1 cellular context compared by ENCODE assay signal in the genomic region with DNA sequence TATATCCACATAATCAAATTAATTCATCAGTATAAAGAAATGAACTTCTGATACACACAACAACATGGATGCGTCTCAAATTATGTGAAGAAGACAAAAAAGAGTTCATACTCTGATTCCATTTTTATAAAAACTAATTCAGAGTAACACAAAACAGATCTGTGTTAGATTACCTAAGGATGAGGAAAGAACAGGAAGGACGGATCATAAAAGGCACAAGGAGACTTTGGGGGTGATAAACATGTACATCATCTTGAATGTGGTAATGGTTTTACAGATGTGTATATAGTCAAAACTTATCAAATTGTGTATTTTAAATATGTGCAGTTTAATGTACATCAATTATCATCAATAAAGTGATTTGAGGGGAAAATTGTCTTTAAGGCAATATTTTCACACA.
TF ChIP-seq lines count a peak whose summit lies in the region.

No MANE protein-coding gene starts in this region.

TF ChIP-seq in SK-N-SH, 30 proteins besides CTCF, POLR2A, EP300 and RAD21 (continued from another document):
- TF ChIP-seq, protein P1, sequence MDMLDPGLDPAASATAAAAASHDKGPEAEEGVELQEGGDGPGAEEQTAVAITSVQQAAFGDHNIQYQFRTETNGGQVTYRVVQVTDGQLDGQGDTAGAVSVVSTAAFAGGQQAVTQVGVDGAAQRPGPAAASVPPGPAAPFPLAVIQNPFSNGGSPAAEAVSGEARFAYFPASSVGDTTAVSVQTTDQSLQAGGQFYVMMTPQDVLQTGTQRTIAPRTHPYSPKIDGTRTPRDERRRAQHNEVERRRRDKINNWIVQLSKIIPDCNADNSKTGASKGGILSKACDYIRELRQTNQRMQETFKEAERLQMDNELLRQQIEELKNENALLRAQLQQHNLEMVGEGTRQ (IDR thresholded peaks at IDR 0.05; ENCODE audit: borderline replicate concordance, low read depth, low read length): no peak
- TF ChIP-seq GABPA (IDR thresholded peaks at IDR 0.05; ENCODE audit: low read depth): no peak
- no peak for TF ChIP-seq POLR2AphosphoS5 (IDR thresholded peaks at IDR 0.05; ENCODE audit: low read depth, low read length)
- TF ChIP-seq USF1 (IDR thresholded peaks at IDR 0.05; ENCODE audit: borderline replicate concordance, low read depth): no peak
- no peak for TF ChIP-seq ZBTB33 (IDR thresholded peaks at IDR 0.05; ENCODE audit: borderline replicate concordance, low read depth)
- TF ChIP-seq MXI1 (IDR thresholded peaks at IDR 0.05; ENCODE audit: low read depth, low read length): no peak
- no peak for TF ChIP-seq SMC3 (IDR thresholded peaks at IDR 0.05; ENCODE audit: low read depth, low read length)
- no peak for TF ChIP-seq FOXM1 (IDR thresholded peaks at IDR 0.05; ENCODE audit: low read depth)
